Comparison of ENCODE assay signal across 1 cellular context in the genomic region with DNA sequence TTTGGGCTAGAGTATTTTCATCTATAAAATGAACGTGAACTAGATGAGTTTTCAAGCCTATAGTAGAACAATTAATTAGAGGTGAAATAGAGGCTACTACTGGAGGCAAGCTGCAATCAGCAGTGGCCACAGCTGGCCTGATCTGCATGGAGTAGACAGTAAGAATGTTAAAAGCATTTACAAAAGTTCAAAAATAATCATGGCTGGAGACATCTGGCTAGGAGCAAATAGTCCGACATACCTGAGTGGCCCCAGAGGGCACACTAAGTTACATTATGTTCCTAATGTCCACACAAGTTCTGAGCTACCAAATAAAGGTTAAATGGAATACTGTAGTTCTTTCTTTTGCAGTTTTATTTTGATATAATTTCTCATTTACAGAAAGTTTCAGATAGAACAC.
TF ChIP-seq lines count a peak whose summit lies in the region.

No MANE protein-coding gene starts in this region.

TF ChIP-seq in HepG2, 621 proteins besides CTCF, POLR2A, EP300 and RAD21 (continued from another document):
- TF ChIP-seq, protein P1, sequence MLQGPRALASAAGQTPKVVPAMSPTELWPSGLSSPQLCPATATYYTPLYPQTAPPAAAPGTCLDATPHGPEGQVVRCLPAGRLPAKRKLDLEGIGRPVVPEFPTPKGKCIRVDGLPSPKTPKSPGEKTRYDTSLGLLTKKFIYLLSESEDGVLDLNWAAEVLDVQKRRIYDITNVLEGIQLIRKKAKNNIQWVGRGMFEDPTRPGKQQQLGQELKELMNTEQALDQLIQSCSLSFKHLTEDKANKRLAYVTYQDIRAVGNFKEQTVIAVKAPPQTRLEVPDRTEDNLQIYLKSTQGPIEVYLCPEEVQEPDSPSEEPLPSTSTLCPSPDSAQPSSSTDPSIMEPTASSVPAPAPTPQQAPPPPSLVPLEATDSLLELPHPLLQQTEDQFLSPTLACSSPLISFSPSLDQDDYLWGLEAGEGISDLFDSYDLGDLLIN (CRISPR knock-in tag; IDR thresholded peaks at IDR 0.05; ENCODE audit: borderline replicate concordance), result no peak
- no peak for TF ChIP-seq SRSF9 (IDR thresholded peaks at IDR 0.05; ENCODE audit: borderline replicate concordance, insufficient read depth, low read depth, low read length, poor library complexity, severe bottlenecking)
- TF ChIP-seq, protein P2, sequence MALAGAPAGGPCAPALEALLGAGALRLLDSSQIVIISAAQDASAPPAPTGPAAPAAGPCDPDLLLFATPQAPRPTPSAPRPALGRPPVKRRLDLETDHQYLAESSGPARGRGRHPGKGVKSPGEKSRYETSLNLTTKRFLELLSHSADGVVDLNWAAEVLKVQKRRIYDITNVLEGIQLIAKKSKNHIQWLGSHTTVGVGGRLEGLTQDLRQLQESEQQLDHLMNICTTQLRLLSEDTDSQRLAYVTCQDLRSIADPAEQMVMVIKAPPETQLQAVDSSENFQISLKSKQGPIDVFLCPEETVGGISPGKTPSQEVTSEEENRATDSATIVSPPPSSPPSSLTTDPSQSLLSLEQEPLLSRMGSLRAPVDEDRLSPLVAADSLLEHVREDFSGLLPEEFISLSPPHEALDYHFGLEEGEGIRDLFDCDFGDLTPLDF (CRISPR knock-in tag; IDR thresholded peaks at IDR 0.05), result no peak
- TF ChIP-seq HMG20B (CRISPR knock-in tag; conservative IDR thresholded peaks at IDR 0.05), result no peak
- no peak for TF ChIP-seq ZNF329 (CRISPR knock-in tag; IDR thresholded peaks at IDR 0.05; ENCODE audit: low read depth)
- no peak for TF ChIP-seq CCDC6 (CRISPR knock-in tag; IDR thresholded peaks at IDR 0.05)
- TF ChIP-seq, protein P3, sequence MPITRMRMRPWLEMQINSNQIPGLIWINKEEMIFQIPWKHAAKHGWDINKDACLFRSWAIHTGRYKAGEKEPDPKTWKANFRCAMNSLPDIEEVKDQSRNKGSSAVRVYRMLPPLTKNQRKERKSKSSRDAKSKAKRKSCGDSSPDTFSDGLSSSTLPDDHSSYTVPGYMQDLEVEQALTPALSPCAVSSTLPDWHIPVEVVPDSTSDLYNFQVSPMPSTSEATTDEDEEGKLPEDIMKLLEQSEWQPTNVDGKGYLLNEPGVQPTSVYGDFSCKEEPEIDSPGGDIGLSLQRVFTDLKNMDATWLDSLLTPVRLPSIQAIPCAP (CRISPR knock-in tag; IDR thresholded peaks at IDR 0.05; ENCODE audit: low read depth), result no peak
- TF ChIP-seq, protein P4, sequence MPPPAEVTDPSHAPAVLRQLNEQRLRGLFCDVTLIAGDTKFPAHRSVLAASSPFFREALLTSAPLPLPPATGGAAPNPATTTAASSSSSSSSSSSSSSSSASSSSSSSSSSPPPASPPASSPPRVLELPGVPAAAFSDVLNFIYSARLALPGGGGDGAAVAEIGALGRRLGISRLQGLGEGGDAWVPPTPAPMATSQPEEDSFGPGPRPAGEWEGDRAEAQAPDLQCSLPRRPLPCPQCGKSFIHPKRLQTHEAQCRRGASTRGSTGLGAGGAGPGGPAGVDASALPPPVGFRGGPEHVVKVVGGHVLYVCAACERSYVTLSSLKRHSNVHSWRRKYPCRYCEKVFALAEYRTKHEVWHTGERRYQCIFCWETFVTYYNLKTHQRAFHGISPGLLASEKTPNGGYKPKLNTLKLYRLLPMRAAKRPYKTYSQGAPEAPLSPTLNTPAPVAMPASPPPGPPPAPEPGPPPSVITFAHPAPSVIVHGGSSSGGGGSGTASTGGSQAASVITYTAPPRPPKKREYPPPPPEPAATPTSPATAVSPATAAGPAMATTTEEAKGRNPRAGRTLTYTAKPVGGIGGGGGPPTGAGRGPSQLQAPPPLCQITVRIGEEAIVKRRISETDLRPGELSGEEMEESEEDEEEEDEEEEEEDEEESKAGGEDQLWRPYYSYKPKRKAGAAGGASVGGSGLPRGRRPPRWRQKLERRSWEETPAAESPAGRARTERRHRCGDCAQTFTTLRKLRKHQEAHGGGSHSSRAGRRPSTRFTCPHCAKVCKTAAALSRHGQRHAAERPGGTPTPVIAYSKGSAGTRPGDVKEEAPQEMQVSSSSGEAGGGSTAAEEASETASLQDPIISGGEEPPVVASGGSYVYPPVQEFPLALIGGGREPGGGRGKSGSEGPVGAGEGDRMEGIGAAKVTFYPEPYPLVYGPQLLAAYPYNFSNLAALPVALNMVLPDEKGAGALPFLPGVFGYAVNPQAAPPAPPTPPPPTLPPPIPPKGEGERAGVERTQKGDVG (CRISPR knock-in tag; IDR thresholded peaks at IDR 0.05; ENCODE audit: borderline replicate concordance), result no peak
